Comparison of ENCODE assay signal across 8 cellular contexts in genomic region chr2:112053917-112054846, GRCh38.
DNase-seq lines count a peak whose midpoint lies in the region; ATAC-seq and TF ChIP-seq lines count a peak whose summit lies in the region.

No MANE protein-coding gene starts in this region.

- peak; percentile 95 for DNase-seq in AG09319 (ENCODE audit: extremely low read depth, low read depth)
- peak; percentile 85 for DNase-seq in NCI-H446 treated with DMSO at 0.1 percent for 48 hours (lab: John Stamatoyannopoulos, UW)
- peak; percentile 100 for DNase-seq in activated CD4-positive, CD25-positive, alpha-beta regulatory T cell treated with anti-CD3 and anti-CD28 coated beads, Interleukin-2, amount 50 U/mL, for 72 hours
- peak; percentile 35 to 71 for DNase-seq in cerebellar nuclear complex (lab: John Stamatoyannopoulos, UW)
- DNase-seq in kidney glomerular epithelial cell (lab: John Stamatoyannopoulos, UW), result peak; percentile 92
- peak; percentile 99 for DNase-seq in stimulated activated CD4-positive, alpha-beta T cell treated with anti-CD3 and anti-CD28 coated beads, Interleukin-15, amount 100 ng/mL, for 24 hours

- ATAC-seq in GM19043 (IDR thresholded peaks at IDR 0.05; ENCODE audit: low read depth, unreplicated experiment) (peak; percentile 43), HG03354 (IDR thresholded peaks at IDR 0.05; ENCODE audit: poor library complexity, severe bottlenecking, unreplicated experiment) (peak; percentile 67)

- no peak for TF ChIP-seq CTCF in AG09319 (IDR thresholded peaks at IDR 0.05; ENCODE audit: low read depth, low read length)

Comparison
In these comparisons a context has a peak if more than half of its experiments do, and no peak if none do; other contexts are left out.
1. Peak in every context shown above with its lines: DNase-seq and ATAC-seq.